1 cellular context compared by ENCODE assay signal in genomic region chr20:14918981-14919380, GRCh38.
TF ChIP-seq lines count a peak whose summit lies in the region.

No MANE protein-coding gene starts in this region.

TF ChIP-seq in WTC11, 78 proteins besides CTCF, POLR2A, EP300 and RAD21 (continued from another document):
- TF ChIP-seq ZMAT4 (CRISPR knock-in tag; IDR thresholded peaks at IDR 0.05) = no peak
- TF ChIP-seq USF1 (CRISPR knock-in tag; IDR thresholded peaks at IDR 0.05) = no peak
- TF ChIP-seq PRDM15 (CRISPR knock-in tag; IDR thresholded peaks at IDR 0.05) = no peak
- TF ChIP-seq ZNF416 (CRISPR knock-in tag; IDR thresholded peaks at IDR 0.05) = no peak
- TF ChIP-seq ZNF425 (CRISPR knock-in tag; conservative IDR thresholded peaks at IDR 0.05) = no peak
- TF ChIP-seq JUN (CRISPR knock-in tag; IDR thresholded peaks at IDR 0.05) = no peak
- TF ChIP-seq ZSCAN18 (CRISPR knock-in tag; IDR thresholded peaks at IDR 0.05) = no peak
- no peak for TF ChIP-seq ZNF671 (CRISPR knock-in tag; IDR thresholded peaks at IDR 0.05)
